Comparison of ENCODE assay signal across 31 cellular contexts in the genomic region with DNA sequence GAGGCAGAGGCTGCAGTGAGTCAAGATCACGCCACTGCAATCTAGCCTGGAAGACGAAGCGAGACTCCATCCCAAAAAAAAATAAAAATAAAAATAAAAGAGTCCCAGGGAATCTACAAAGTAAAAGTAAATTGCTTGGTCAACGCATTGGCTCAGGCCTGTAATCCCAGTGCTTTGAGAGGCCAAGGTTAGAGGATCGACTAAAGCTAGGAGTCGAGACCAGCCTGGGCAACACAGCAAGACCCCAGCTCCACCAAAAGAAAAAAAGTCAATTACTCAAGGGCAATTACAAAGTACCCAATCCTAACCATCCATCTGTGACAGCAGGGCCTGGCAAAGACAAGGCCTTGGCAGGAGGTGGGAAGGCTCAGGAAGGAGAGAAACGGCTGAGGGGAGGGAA.
"Had no signal": no experiment of that assay in that cellular context is flagged by ENCODE, and none has a peak within 500 bp of the region (broad histone marks: within the 10 kb centered on the region; RNA-seq: fewer than 3 reads in every experiment).

No MANE protein-coding gene starts in this region.

- H3K9me3 Mint-ChIP-seq: activated B cell treated with CpG ODN at 0.5 μM for 24 hours; activated CD8-positive, alpha-beta T cell treated with anti-CD3 and anti-CD28 coated beads for 36 hours; activated T-cell treated with anti-CD3 and anti-CD28 coated beads, Interleukin-2, amount 50 U/mL, for 4 hours; activated T-helper 17 cell treated with anti-CD3 and anti-CD28 coated beads, Interleukin-2, amount 50 U/mL, for 72 hours; central memory CD8-positive, alpha-beta T cell; dendritic cell treated with granulocyte-macrophage colony-stimulating factor and Interleukin-4, amounts not matched to agents 40 ng/mL and 50 ng/mL, for 4 days; endodermal cell had no signal

- H3K36me3 Mint-ChIP-seq: activated naive CD8-positive, alpha-beta T cell had no signal

- H3K4me1 Mint-ChIP-seq: activated B cell treated with CpG ODN at 0.5 μM for 24 hours; activated T-helper 17 cell treated with anti-CD3 and anti-CD28 coated beads, Interleukin-2, amount 50 U/mL, for 72 hours; central memory CD8-positive, alpha-beta T cell; endodermal cell had no signal

- ATAC-seq: activated CD4-positive, CD25-positive, alpha-beta regulatory T cell treated with anti-CD3 and anti-CD28 coated beads, Interleukin-2, amount 50 U/mL, for 24 hours; activated CD8-positive, alpha-beta T cell treated with anti-CD3 and anti-CD28 coated beads for 36 hours; activated T-cell treated with anti-CD3 and anti-CD28 coated beads, Interleukin-2, amount 50 U/mL, for 4 hours; activated T-helper 17 cell treated with anti-CD3 and anti-CD28 coated beads, Interleukin-2, amount 50 U/mL, for 72 hours; esophagus mucosa had no signal

- H3K27me3 ChIP-seq: brain microvascular endothelial cell, dorsolateral prefrontal cortex had no signal

- H3K36me3 ChIP-seq: brain microvascular endothelial cell had no signal

- DNase-seq: activated B cell treated with CpG ODN at 0.5 μM for 24 hours; activated CD4-positive, alpha-beta T cell treated with anti-CD3 and anti-CD28 coated beads for 48 hours; activated CD4-positive, alpha-beta T cell treated with anti-CD3 and anti-CD28 coated beads, Interleukin-2, amount 50 U/mL, for 1 hour; activated CD4-positive, alpha-beta T cell treated with anti-CD3 and anti-CD28 coated beads, Interleukin-2, amount 50 U/mL, for 48 hours; activated CD8-positive, alpha-beta memory T cell treated with anti-CD3 and anti-CD28 coated beads for 24 hours; activated CD8-positive, alpha-beta T cell treated with anti-CD3 and anti-CD28 coated beads for 36 hours; activated effector memory CD4-positive, alpha-beta T cell treated with Interleukin-2 at 50 U/mL for 16 hours; activated gamma-delta T cell treated with Interleukin-2 at 50 U/mL for 16 hours; activated naive CD4-positive, alpha-beta T cell treated with anti-CD3 and anti-CD28 coated beads, Interleukin-2, amount 50 U/mL, for 16 hours; activated naive CD4-positive, alpha-beta T cell treated with Interleukin-2 at 50 U/mL for 16 hours; activated T-cell treated with anti-CD3 and anti-CD28 coated beads, Interleukin-2, amount 50 U/mL, for 4 hours; amniotic stem cell; anterior cingulate cortex; brain microvascular endothelial cell; dorsolateral prefrontal cortex; effector memory CD4-positive, alpha-beta T cell; endodermal cell; foreskin fibroblast; head of caudate nucleus; T-helper 2 cell had no signal

- H3K27ac ChIP-seq: brain microvascular endothelial cell, coronary artery, VCaP had no signal

- H3K4me3 Mint-ChIP-seq: activated B cell treated with CpG ODN at 0.5 μM for 24 hours; activated CD8-positive, alpha-beta T cell treated with anti-CD3 and anti-CD28 coated beads for 36 hours; activated naive CD8-positive, alpha-beta T cell; activated T-cell treated with anti-CD3 and anti-CD28 coated beads, Interleukin-2, amount 50 U/mL, for 4 hours; activated T-helper 17 cell treated with anti-CD3 and anti-CD28 coated beads, Interleukin-2, amount 50 U/mL, for 72 hours; central memory CD8-positive, alpha-beta T cell; dendritic cell treated with granulocyte-macrophage colony-stimulating factor and Interleukin-4, amounts not matched to agents 40 ng/mL and 50 ng/mL, for 4 days; endodermal cell had no signal

- H3K27me3 Mint-ChIP-seq: activated B cell treated with CpG ODN at 0.5 μM for 24 hours; activated CD8-positive, alpha-beta T cell treated with anti-CD3 and anti-CD28 coated beads for 36 hours; activated naive CD8-positive, alpha-beta T cell; activated T-helper 17 cell treated with anti-CD3 and anti-CD28 coated beads, Interleukin-2, amount 50 U/mL, for 72 hours; central memory CD8-positive, alpha-beta T cell; dendritic cell treated with granulocyte-macrophage colony-stimulating factor and Interleukin-4, amounts not matched to agents 40 ng/mL and 50 ng/mL, for 4 days had no signal

- H3K27ac Mint-ChIP-seq: activated B cell treated with CpG ODN at 0.5 μM for 24 hours; activated CD8-positive, alpha-beta T cell treated with anti-CD3 and anti-CD28 coated beads for 36 hours; activated naive CD8-positive, alpha-beta T cell; activated T-helper 17 cell treated with anti-CD3 and anti-CD28 coated beads, Interleukin-2, amount 50 U/mL, for 72 hours; dendritic cell treated with granulocyte-macrophage colony-stimulating factor and Interleukin-4, amounts not matched to agents 40 ng/mL and 50 ng/mL, for 4 days; endodermal cell had no signal

- H3K4me3 ChIP-seq: coronary artery, dorsolateral prefrontal cortex had no signal

- FAIRE-seq: astrocyte, bronchial epithelial cell, frontal cortex had no signal
